28 cellular contexts compared by ENCODE assay signal in the genomic region with DNA sequence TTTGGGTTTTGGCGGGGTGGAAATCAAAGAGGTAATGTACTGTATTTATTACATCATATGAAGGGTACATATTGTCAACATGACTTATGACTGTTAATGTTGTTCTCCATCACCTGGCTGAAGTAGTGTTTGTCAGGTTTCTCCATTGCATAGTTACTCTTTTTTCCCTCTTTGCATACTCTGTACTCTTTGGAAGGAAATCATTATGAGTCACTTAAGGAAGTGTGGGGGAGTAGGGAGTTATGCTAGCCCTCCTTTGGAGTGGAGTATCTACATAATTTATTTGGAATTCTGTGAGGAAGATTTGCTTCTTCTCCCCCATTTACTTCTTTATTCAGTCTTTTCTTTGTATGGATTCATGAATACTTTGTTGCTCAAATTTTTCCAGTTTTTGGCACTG. TPM values are rescaled to one million over a fixed set of nuclear protein-coding genes. Genes with fewer than 3 reads are reported as not detected.
A peak's percentile ranks its signal among the peaks of the same experiment; 100 is the strongest.
DNase-seq lines count a peak whose midpoint lies in the region; ATAC-seq, FAIRE-seq and TF ChIP-seq lines count a peak whose summit lies in the region.
"Had no signal": no experiment of that assay in that cellular context is flagged by ENCODE, and none has a peak within 500 bp of the region (broad histone marks: within the 10 kb centered on the region; RNA-seq: fewer than 3 reads in every experiment).

No MANE protein-coding gene starts in this region.

- CTCF ChIA-PET in H1 (lab: Charles Lee; ENCODE audit: partially characterized antibody) = no interaction called here

- DNase-seq in GM23248 = peak; percentile 2
- DNase-seq in HTR-8/SVneo (ENCODE audit: insufficient read length, low spot score) = no peak
- no peak for DNase-seq in H1 (ENCODE audit: low read depth in 1 of 2, low spot score in 2 of 2)
- peak; percentile 8 for DNase-seq in kidney tubule cell (ENCODE audit: low spot score)
- no peak for DNase-seq in AG20443 (ENCODE audit: low spot score)
- no peak for DNase-seq in NCI-H2196 (lab: John Stamatoyannopoulos, UW; ENCODE audit: unreplicated experiment)
- DNase-seq: C1 segment of cervical spinal cord; Caco-2; CD8-positive, alpha-beta T cell; DMS79 treated with DMSO at 0.1 percent for 48 hours; GF-D8; H7; NCI-H1048; NCI-H1417; NCI-H1694; NCI-H2081; NCI-H2171; NCI-H524; NCI-H748 treated with DMSO at 0.1 percent for 48 hours; SJCRH30 had no signal

- H3K9me2 ChIP-seq in GM23248 (ENCODE audit: insufficient read depth) = no peaks in the 10 kb centered on the region

- no peak overlapping the region for H2BK12ac ChIP-seq in H1 (ENCODE audit: low read depth, low read length)

- no peak for TF ChIP-seq POLR2A in H1 (IDR thresholded peaks at IDR 0.05; ENCODE audit: control extremely low read depth in 1 of 2, low read depth in 2 of 2, low read length in 2 of 2)

- H3F3A ChIP-seq in GM23248 (ENCODE audit: insufficient read depth) = no peaks in the 10 kb centered on the region

- no peak for TF ChIP-seq CTCF in H1 (IDR thresholded peaks at IDR 0.05; ENCODE audit: control extremely low read depth in 1 of 3, insufficient read depth in 1 of 3, low read depth in 1 of 3, low read length in 3 of 3)

- no peak overlapping the region for H4K91ac ChIP-seq in H1 (replicated peaks; ENCODE audit: insufficient read length, low read length)

- H3K79me1 ChIP-seq in H1 (ENCODE audit: low read depth, low read length) = no peaks in the 10 kb centered on the region

- 69 to 92% methylated on average over 1 of the region's 1 CpG for WGBS in GM23248 (ENCODE audit: low coverage in 1 of 2, low lambda C conversion rate in 2 of 2, missing lambda C conversion rate in 2 of 2), 2 experiments
- WGBS in H1 (ENCODE audit: extremely low coverage in 1 of 2, insufficient coverage in 1 of 2, insufficient read length in 1 of 2, insufficient replicate concordance in 2 of 2, low coverage in 1 of 2, low lambda C conversion rate in 2 of 2, missing lambda C conversion rate in 1 of 2), 2 experiments = 92% methylated on average over 1 of the region's 1 CpG; no CpG with 5 or more reads in 1 of the 2 experiments

- in situ Hi-C loops in GM23248 (cut with MboI) = no loop called here

- no peak overlapping the region for H4K8ac ChIP-seq in H1 (ENCODE audit: extremely low read depth, insufficient read depth, low read length)

- no peak overlapping the region for H3K14ac ChIP-seq in H1 (ENCODE audit: insufficient read length)

- H3K27me3 ChIP-seq in GM23248 (replicated peaks; ENCODE audit: insufficient read depth) (peaks cover 27% of the 10 kb centered on the region), H1 (replicated peaks in 1 of 4; ENCODE audit: control insufficient read depth in 3 of 4, extremely low read depth in 1 of 4, insufficient read depth in 3 of 4, low read length in 3 of 4) (peaks cover 16 to 27% (median 25%) of the 10 kb centered on the region in 4 experiments)
- H3K27me3 ChIP-seq: SJCRH30 had no signal

- H3K36me3 ChIP-seq in GM23248 (ENCODE audit: low read depth) (no peaks in the 10 kb centered on the region), H1 (ENCODE audit: control insufficient read depth in 2 of 4, insufficient read depth in 4 of 4, low read length in 3 of 4) (peaks cover 0 to 3% (median 0%) of the 10 kb centered on the region in 4 experiments; a peak in 1 of 8 replicates)
- H3K36me3 ChIP-seq: SJCRH30 had no signal

- TF ChIP-seq EP300 in H1 (IDR thresholded peaks at IDR 0.05; ENCODE audit: borderline replicate concordance in 1 of 2, low read depth in 2 of 2, low read length in 2 of 2) = no peak

- H3K4me1 ChIP-seq in GM23248 (ENCODE audit: insufficient read depth) (no peaks in the 10 kb centered on the region), H1 (replicated peaks in 1 of 4; ENCODE audit: control insufficient read depth in 3 of 4, insufficient read depth in 4 of 4, low read length in 3 of 4) (peaks cover 0 to 8% (median 4%) of the 10 kb centered on the region in 4 experiments; a peak in 5 of 7 replicates)
- H3K4me1 ChIP-seq: SJCRH30 had no signal

- no peak overlapping the region for H3K4me2 ChIP-seq in GM23248 (ENCODE audit: unreplicated experiment)
- H3K4me2 ChIP-seq in H1 (ENCODE audit: insufficient read depth in 1 of 2, low read depth in 2 of 2, low read length in 2 of 2) = no peak overlapping the region
- H3K4me2 ChIP-seq: KMS-11 had no signal

- no peaks in the 10 kb centered on the region; the same call in 1 of the 2 replicates for H4K20me1 ChIP-seq in GM23248 (ENCODE audit: insufficient read depth)
- peaks cover 0 to 3% of the 10 kb centered on the region in 2 experiments for H4K20me1 ChIP-seq in H1 (replicated peaks in 1 of 2; ENCODE audit: control insufficient read depth in 1 of 2, insufficient read depth in 2 of 2, low read length in 2 of 2)

- no peak overlapping the region for H4K5ac ChIP-seq in H1 (ENCODE audit: insufficient read length, low read depth, low read length)

- H3K27ac ChIP-seq in GM23248 (no peak overlapping the region), H1 (ENCODE audit: low read depth, low read length) (no peak overlapping the region)
- H3K27ac ChIP-seq: KMS-11, SJCRH30 had no signal

- FAIRE-seq in HTR-8/SVneo (lab: Jason Lieb, UNC) = peak; percentile 69
- no peak for FAIRE-seq in H1 (lab: Jason Lieb, UNC)
- FAIRE-seq: A204.1, GM12891 had no signal

- no peak for TF ChIP-seq RAD21 in H1 (IDR thresholded peaks at IDR 0.05 in 1 of 2, conservative IDR thresholded peaks at IDR 0.05 in 1 of 2; ENCODE audit: low read depth in 2 of 2, low read length in 2 of 2)

- no peak overlapping the region for H2AK5ac ChIP-seq in H1 (ENCODE audit: low read depth, low read length)

- no peak overlapping the region for H3K4ac ChIP-seq in H1 (replicated peaks; ENCODE audit: insufficient read length, low read depth, low read length)

- H3K18ac ChIP-seq in H1 (ENCODE audit: extremely low read depth, low read length) = no peak overlapping the region

- ATAC-seq in GM18873 (IDR thresholded peaks at IDR 0.05; ENCODE audit: low FRiP score, unreplicated experiment) = no peak
- ATAC-seq: CD8-positive, alpha-beta T cell; Right ventricle myocardium inferior; SK-N-SH treated with all-trans-retinoic acid at 6 μM for 48 hours had no signal

- no peaks in the 10 kb centered on the region for H3K79me2 ChIP-seq in GM23248 (ENCODE audit: insufficient read depth)
- no peaks in the 10 kb centered on the region for H3K79me2 ChIP-seq in H1 (ENCODE audit: control insufficient read depth in 1 of 2, insufficient read depth in 2 of 2, low read length in 2 of 2)

- no peak overlapping the region for H2BK5ac ChIP-seq in H1 (ENCODE audit: low read depth, low read length)

- peaks cover 11% of the 10 kb centered on the region; the same call in 1 of the 2 replicates for H3K23me2 ChIP-seq in H1 (ENCODE audit: low read depth, low read length)

- H2BK15ac ChIP-seq in H1 (ENCODE audit: low read length) = no peak overlapping the region

- H2BK120ac ChIP-seq in H1 (replicated peaks; ENCODE audit: low read depth, low read length) = no peak overlapping the region

- no peak overlapping the region for H2BK20ac ChIP-seq in H1 (ENCODE audit: low read length)

- H2AFZ ChIP-seq in GM23248 = no peak overlapping the region
- 0 out of 2 replicates have a peak overlapping the region, but pooled peaks have one; percentile 15 for H2AFZ ChIP-seq in H1 (ENCODE audit: low read length)

- H3K9ac ChIP-seq in GM23248 (no peak overlapping the region), H1 (replicated peaks in 1 of 4; ENCODE audit: extremely low read depth in 1 of 4, low read depth in 3 of 4, low read length in 3 of 4) (no peak overlapping the region)
- H3K9ac ChIP-seq: KMS-11 had no signal

- H3K9me3 ChIP-seq in GM23248 (ENCODE audit: low read depth) (no peaks in the 10 kb centered on the region), H1 (ENCODE audit: insufficient read depth in 2 of 2, low read depth in 1 of 2, low read length in 1 of 2) (no peaks in the 10 kb centered on the region)
- H3K9me3 ChIP-seq: Caco-2, SJCRH30 had no signal

- POLR2A ChIA-PET in H1 (lab: Charles Lee; ENCODE audit: partially characterized antibody) = no interaction called here

- H3K23ac ChIP-seq in H1 (ENCODE audit: insufficient read length) = no peak overlapping the region

- no peak overlapping the region for H3K56ac ChIP-seq in H1 (replicated peaks; ENCODE audit: insufficient read length, low read depth, low read length)

- H3K4me3 ChIP-seq in GM23248 = no peak overlapping the region
- no peak overlapping the region for H3K4me3 ChIP-seq in H1 (ENCODE audit: extremely low read depth in 1 of 4, insufficient read depth in 2 of 4, low read depth in 3 of 4, low read length in 4 of 4)
- H3K4me3 ChIP-seq: SJCRH30 had no signal

TF ChIP-seq in H1, 55 proteins besides CTCF, POLR2A, EP300 and RAD21 (continues in another document):
- no peak for TF ChIP-seq SRF (IDR thresholded peaks at IDR 0.05; ENCODE audit: low read depth, low read length)
- no peak for TF ChIP-seq POU5F1 (IDR thresholded peaks at IDR 0.05; ENCODE audit: low read depth, low read length)

RNA-seq across cellular contexts. Expression of a gene that starts 3.6 kb away (rescaled TPM):
- not detected in 2 replicates for total RNA-seq in GM23248 (2014; rRNA removed; shearing (Covaris generic))
- not detected in 2 replicates for polyA plus RNA-seq in GM23248 (2016; fragmentation: Nextera tagmentation; extraction: Ambion mirVana)
- 0.19 and 0.35 TPM in 2 replicates for total RNA-seq in H1 (2021; fragmentation: NEBNext Ultra II Directional; extraction: Animal tissue kit (Norgen Biotek cat#: 25700))
- polyA plus RNA-seq in H1 (2011; rRNA removed) = 0.03 TPM in 2 replicates
- polyA plus RNA-seq in H1 (2011; cell fraction: cytosol; rRNA removed) = 0.06 TPM
- polyA plus RNA-seq in H1 (2011; cell fraction: nucleus; rRNA removed) = 0.03 TPM
- 0.13 to 0.52 TPM (median 0.35 TPM) in 3 of 4 replicates, not detected in the other for polyA plus RNA-seq in H1 (2012, experiment 1 of 2)
- not detected for polyA plus RNA-seq in H1 (2012, experiment 2 of 2)
- 0.04 TPM for polyA plus RNA-seq in H1 (2013, experiment 1 of 2)
- polyA plus RNA-seq in H1 (2013, experiment 2 of 2) = 0.04 TPM
- 0.05 and 0.16 TPM in 2 replicates for polyA minus RNA-seq in H1 (2011; rRNA and poly(A)+ RNA removed)
- polyA minus RNA-seq in H1 (2011; cell fraction: cytosol; rRNA and poly(A)+ RNA removed) = not detected
- not detected for polyA minus RNA-seq in H1 (2011; cell fraction: nucleus; rRNA and poly(A)+ RNA removed)
- total RNA-seq: Caco-2; CD8-positive, alpha-beta T cell; RPMI7951; SJCRH30 had no signal
- polyA plus RNA-seq: IgD-negative memory B cell had no signal

Comparison
In these comparisons a context has a peak if more than half of its experiments do, and no peak if none do; other contexts are left out.
1. DNase-seq: peak in GM23248 (single experiment) and kidney tubule cell (single experiment); none in HTR-8/SVneo (single experiment), H1 (0 of 2), AG20443 (single experiment) and NCI-H2196 (single experiment).